ENCODE assay signal across 8 cellular contexts in the genomic region with DNA sequence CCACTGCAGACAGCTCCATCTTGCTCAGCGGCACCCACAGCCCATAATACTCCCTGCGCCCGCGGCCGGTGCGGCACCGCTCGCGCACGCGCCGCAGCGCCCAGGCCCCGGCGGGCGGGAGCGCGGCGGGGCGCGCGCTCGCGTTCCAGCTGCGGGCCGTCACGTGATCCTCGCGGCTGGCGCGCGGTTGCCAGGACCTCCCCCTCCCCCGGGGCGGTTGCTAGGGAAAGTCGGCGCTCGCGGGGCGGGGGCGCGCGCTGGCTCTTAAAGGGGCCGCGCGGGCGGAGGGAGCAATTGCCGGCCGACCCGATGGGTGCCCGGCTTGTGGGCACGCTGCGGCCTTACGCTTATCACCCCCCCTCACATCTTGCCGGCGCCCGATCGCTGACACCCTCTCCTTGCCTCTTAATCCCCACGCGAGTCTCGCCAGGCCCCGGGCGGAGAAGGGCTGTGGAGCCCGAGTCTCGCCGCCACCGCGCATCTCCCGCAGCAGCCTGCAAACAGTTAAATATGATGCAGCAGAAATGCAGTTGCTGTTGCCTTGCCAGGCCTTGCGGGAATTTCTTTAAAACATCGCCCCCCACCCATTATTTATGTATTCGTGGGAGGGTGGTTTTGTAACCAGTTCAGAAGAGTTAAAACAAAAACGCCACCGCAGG. TPM values are rescaled to one million over a fixed set of nuclear protein-coding genes. Genes with fewer than 3 reads are reported as not detected.
A peak's percentile ranks its signal among the peaks of the same experiment; 100 is the strongest.
DNase-seq lines count a peak whose midpoint lies in the region; ATAC-seq and TF ChIP-seq lines count a peak whose summit lies in the region.

TSS of gene CBX6 (minus strand) at position 45 of the 659 bp plus-strand sequence. CDS start at position 19, 26 bp downstream.

- in situ Hi-C loops in transverse colon (cut with MboI; ENCODE audit: low pct_ligation_motif_present in 1 of 4, low pct_unique_long_range_greater_than_20kb in 1 of 4, low sequenced_read_pairs in 3 of 4) = loop anchor here (10.0 to 25.0 kb wide), 3 partner anchors 132 to 252 kb away; no protein-coding TSS in a partner anchor

- H3K36me3 ChIP-seq in adrenal gland (replicated peaks in 1 of 2) (peaks cover 0 to 17% of the 10 kb centered on the region in 2 donors), heart left ventricle (peaks cover 0 to 27% (median 6%) of the 10 kb centered on the region in 9 donors), transverse colon (no peaks in the 10 kb centered on the region)

- ATAC-seq in HG02884 (IDR thresholded peaks at IDR 0.05; ENCODE audit: unreplicated experiment) (peak; percentile 59), heart left ventricle (peak; percentile 56 to 90 (median 86))

- peak in 1 of 2 donors; percentile 22 for TF ChIP-seq POLR2A in adrenal gland (IDR thresholded peaks at IDR 0.05)
- peak in 1 of 2 donors; percentile 58 for TF ChIP-seq POLR2A in heart left ventricle (IDR thresholded peaks at IDR 0.05)
- TF ChIP-seq POLR2A in transverse colon (IDR thresholded peaks at IDR 0.05) = no peak

- peaks cover 17 to 43% of the 10 kb centered on the region in 2 donors for H3K4me1 ChIP-seq in adrenal gland (replicated peaks in 1 of 2)
- peaks cover 0 to 48% (median 37%) of the 10 kb centered on the region in 12 donors for H3K4me1 ChIP-seq in heart left ventricle
- H3K4me1 ChIP-seq in transverse colon = peaks cover 14 to 38% (median 21%) of the 10 kb centered on the region in 4 donors

- no peak for TF ChIP-seq EP300 in transverse colon (IDR thresholded peaks at IDR 0.05; ENCODE audit: low read depth)

- WGBS in adrenal gland, 4 donors = 0 to 1% (median 1%) methylated on average over 23 to 73 of the region's 73 CpGs
- WGBS in heart left ventricle, 4 donors = 0% methylated on average over 27 to 73 of the region's 73 CpGs
- WGBS in transverse colon (ENCODE audit: low coverage in 1 of 2), 2 donors = 1% methylated on average over 33 of the region's 73 CpGs; no CpG with 5 or more reads in 1 of the 2 donors

- H3K27ac ChIP-seq in adrenal gland (peak within 1 kb of the TSS; percentile 84 to 99 (median 88)), heart left ventricle (peak within 1 kb of the TSS; percentile 81 to 99 (median 97)), transverse colon (peak within 1 kb of the TSS; percentile 88 to 95 (median 90))

- intact Hi-C loops in T-helper 1 cell treated with Interleukin-12 subunit alpha and Interleukin-12 subunit beta and Interleukin-4 antibody, amounts not matched to agents 30 ng/mL and 1 ng/mL, for 36 hours (cut with micrococcal nuclease) = loop anchor here (1.0 to 5.0 kb wide), 7 partner anchors 113 to 650 kb away; partner anchors contain the start of genes ATF4, CBX7, GTPBP1 and RPL3
- intact Hi-C loops in adrenal gland (cut with DNase I) = loop anchor here (5.0 to 10.0 kb wide), 2 partner anchors 50 to 52 kb away; no protein-coding TSS in a partner anchor
- intact Hi-C loops in heart left ventricle (cut with DNase I) = loop anchor here (1.0 to 10.0 kb wide), 13 partner anchors 50 to 446 kb away; partner anchors contain the start of genes RPL3 (in 4 of the 10) and APOBEC3B (in 2 of the 10)
- intact Hi-C loops in posterior cingulate gyrus (cut with DNase I) = loop anchor here (2.0 to 10.0 kb wide), 2 partner anchors 280 to 442 kb away; partner anchors contain the start of genes CBX7 and RPL3
- intact Hi-C loops in transverse colon (cut with DNase I; ENCODE audit: low total_unique reads) = loop anchor here (1.0 kb wide), 1 partner anchor 54 kb away; no protein-coding TSS in a partner anchor

- no peak for TF ChIP-seq CTCF in GM12875 (IDR thresholded peaks at IDR 0.05; ENCODE audit: borderline replicate concordance, insufficient read depth, low read depth, low read length)
- TF ChIP-seq CTCF in adrenal gland (IDR thresholded peaks at IDR 0.05) = no peak
- peak in 1 of 12 donors; percentile 2 for TF ChIP-seq CTCF in heart left ventricle (IDR thresholded peaks at IDR 0.05)
- no peak for TF ChIP-seq CTCF in transverse colon (IDR thresholded peaks at IDR 0.05)

- DNase-seq in NCI-H1694 treated with DMSO at 0.1 percent for 48 hours (lab: John Stamatoyannopoulos, UW) = peak; percentile 72
- DNase-seq in adrenal gland = peak; percentile 95 to 97 (median 97)
- peak; percentile 96 to 99 (median 97) for DNase-seq in heart left ventricle
- peak; percentile 93 to 99 (median 94) for DNase-seq in posterior cingulate gyrus
- DNase-seq in transverse colon = peak; percentile 93

- H3K9me3 ChIP-seq in adrenal gland (replicated peaks in 1 of 3) (no peaks in the 10 kb centered on the region), heart left ventricle (no peaks in the 10 kb centered on the region), transverse colon (no peaks in the 10 kb centered on the region)

- H3K4me3 ChIP-seq in GM12875 (ENCODE audit: low read depth, low read length) (peak within 1 kb of the TSS; percentile 64), adrenal gland (peak within 1 kb of the TSS; percentile 25 to 86 (median 74)), heart left ventricle (peak within 1 kb of the TSS; percentile 65 to 98 (median 81)), transverse colon (peak within 1 kb of the TSS; percentile 54 to 71 (median 64))

- H3K27me3 ChIP-seq in adrenal gland (no peaks in the 10 kb centered on the region), heart left ventricle (no peaks in the 10 kb centered on the region), transverse colon (peaks cover 36% of the 10 kb centered on the region)

RNA-seq across cellular contexts. Expression of gene CBX6, which starts in this region (rescaled TPM):
- 96.2 and 99.5 TPM in 2 replicates for total RNA-seq in T-helper 1 cell treated with Interleukin-12 subunit alpha and Interleukin-12 subunit beta and Interleukin-4 antibody, amounts not matched to agents 30 ng/mL and 1 ng/mL, for 36 hours
- total RNA-seq in adrenal gland (100 to 1,000 TPM in 1 of 8 donors, 10 to 100 TPM in 7; 48.0 to 151 (median 79.5) TPM), heart left ventricle (10 to 100 TPM; 28.3 to 59.0 (median 43.9) TPM), transverse colon (10 to 100 TPM; 14.5 to 42.6 (median 22.1) TPM)
- polyA plus RNA-seq in adrenal gland (10 to 100 TPM; 21.0 to 87.3 (median 38.8) TPM), heart left ventricle (10 to 100 TPM; 21.1 to 43.5 TPM)

Comparison
In these comparisons a context has a peak if more than half of its experiments do, and no peak if none do; other contexts are left out.
1. Peak in every context shown above with its lines: DNase-seq, ATAC-seq, H3K4me3 ChIP-seq and H3K27ac ChIP-seq.